32 cellular contexts compared by ENCODE assay signal in genomic region chr2:207881902-207882301, GRCh38.
A peak's percentile ranks its signal among the peaks of the same experiment; 100 is the strongest.
DNase-seq lines count a peak whose midpoint lies in the region; ATAC-seq and TF ChIP-seq lines count a peak whose summit lies in the region.
"Had no signal": no experiment of that assay in that cellular context is flagged by ENCODE, and none has a peak within 500 bp of the region (broad histone marks: within the 10 kb centered on the region; RNA-seq: fewer than 3 reads in every experiment).

No MANE protein-coding gene starts in this region.

- no peaks in the 10 kb centered on the region for H3K9me3 Mint-ChIP-seq in nephron progenitor cell
- H3K9me3 Mint-ChIP-seq: activated naive CD4-positive, alpha-beta T cell treated with anti-CD3 and anti-CD28 coated beads, Interleukin-2, amount 10 ng/mL, durations not matched to agents 7 days and 5 days; activated T-helper 17 cell treated with anti-CD3 and anti-CD28 coated beads, Interleukin-2, amount 50 U/mL, for 72 hours; CD4-positive, alpha-beta T cell; mesothelial cell of epicardium had no signal

- POLR2A ChIA-PET in SK-N-SH (lab: Yijun Ruan, JAX) = no interaction called here

- H3K27me3 ChIP-seq in SK-N-SH (ENCODE audit: insufficient read depth) (no peaks in the 10 kb centered on the region), subcutaneous abdominal adipose tissue (ENCODE audit: control insufficient read depth in 5 of 5, insufficient read depth in 4 of 5, low read length in 5 of 5) (no peaks in the 10 kb centered on the region)
- H3K27me3 ChIP-seq: gastroesophageal sphincter, hepatocyte, suprapubic skin had no signal

- H3K36me3 ChIP-seq in SK-N-SH (replicated peaks in 1 of 2; ENCODE audit: control insufficient read depth in 1 of 2, insufficient read depth in 2 of 2, low read length in 1 of 2) (peaks cover 0 to 3% of the 10 kb centered on the region in 2 experiments), subcutaneous abdominal adipose tissue (ENCODE audit: control insufficient read depth in 5 of 5, insufficient read depth in 5 of 5, low read length in 5 of 5) (no peaks in the 10 kb centered on the region)
- H3K36me3 ChIP-seq: gastroesophageal sphincter, prostate gland, suprapubic skin had no signal

- H3K4me1 ChIP-seq in SK-N-SH (ENCODE audit: control insufficient read depth in 1 of 2, insufficient read depth in 2 of 2, low read depth in 1 of 2, low read length in 1 of 2) (peaks cover 0 to 8% of the 10 kb centered on the region in 2 experiments; a peak in 3 of 4 replicates), subcutaneous abdominal adipose tissue (ENCODE audit: control insufficient read depth in 5 of 5, insufficient read depth in 5 of 5, low read length in 5 of 5) (peaks cover 0 to 50% (median 24%) of the 10 kb centered on the region in 5 donors)
- H3K4me1 ChIP-seq: prostate gland, suprapubic skin had no signal

- peaks cover 4% of the 10 kb centered on the region for H3F3A ChIP-seq in SK-N-SH (replicated peaks; ENCODE audit: insufficient read depth)

- no peak for TF ChIP-seq EP300 in SK-N-SH (IDR thresholded peaks at IDR 0.05; ENCODE audit: borderline replicate concordance in 1 of 2, low read depth in 1 of 2, low read length in 1 of 2)

- no peak overlapping the region for H3K27ac Mint-ChIP-seq in nephron progenitor cell
- H3K27ac Mint-ChIP-seq: activated CD8-positive, alpha-beta T cell treated with anti-CD3 and anti-CD28 coated beads, Interleukin-2, amount 10 ng/mL, durations not matched to agents 7 days and 5 days; activated naive CD4-positive, alpha-beta T cell treated with anti-CD3 and anti-CD28 coated beads, Interleukin-2, amount 10 ng/mL, durations not matched to agents 7 days and 5 days; activated T-helper 17 cell treated with anti-CD3 and anti-CD28 coated beads, Interleukin-2, amount 50 U/mL, for 72 hours; CD4-positive, alpha-beta T cell; mesothelial cell of epicardium; naive thymus-derived CD4-positive, alpha-beta T cell had no signal

- H3K9me2 ChIP-seq in SK-N-SH = no peaks in the 10 kb centered on the region

- H3K4me3 ChIP-seq in SK-N-SH (ENCODE audit: low read depth in 2 of 2, low read length in 1 of 2) (no peak overlapping the region), fibroblast of the aortic adventitia (ENCODE audit: low read depth, low read length) (no peak overlapping the region), subcutaneous abdominal adipose tissue (ENCODE audit: low read depth in 1 of 5, low read length in 5 of 5) (no peak overlapping the region)
- H3K4me3 ChIP-seq: gastroesophageal sphincter, hepatocyte, prostate gland, suprapubic skin had no signal

- no peaks in the 10 kb centered on the region for H3K36me3 Mint-ChIP-seq in nephron progenitor cell (ENCODE audit: low read depth)
- H3K36me3 Mint-ChIP-seq: activated naive CD4-positive, alpha-beta T cell treated with anti-CD3 and anti-CD28 coated beads, Interleukin-2, amount 10 ng/mL, durations not matched to agents 7 days and 5 days had no signal

- no peak overlapping the region for H3K4me3 Mint-ChIP-seq in nephron progenitor cell
- H3K4me3 Mint-ChIP-seq: activated CD8-positive, alpha-beta T cell treated with anti-CD3 and anti-CD28 coated beads, Interleukin-2, amount 10 ng/mL, durations not matched to agents 7 days and 5 days; activated naive CD4-positive, alpha-beta T cell treated with anti-CD3 and anti-CD28 coated beads, Interleukin-2, amount 10 ng/mL, durations not matched to agents 7 days and 5 days; activated T-helper 17 cell treated with anti-CD3 and anti-CD28 coated beads, Interleukin-2, amount 50 U/mL, for 72 hours; CD4-positive, alpha-beta T cell; mesothelial cell of epicardium; naive thymus-derived CD4-positive, alpha-beta T cell had no signal

- CTCF ChIA-PET in SK-N-SH (lab: Yijun Ruan, JAX) = interaction anchor here (1.5 kb wide), 1 partner anchor 11 kb away, joined by 3 read pairs; no protein-coding TSS in a partner anchor

- TF ChIP-seq CTCF in SK-N-SH (IDR thresholded peaks at IDR 0.05) (no peak), fibroblast of the aortic adventitia (IDR thresholded peaks at IDR 0.05; ENCODE audit: insufficient read depth, low read length) (no peak), nephron progenitor cell (IDR thresholded peaks at IDR 0.05) (no peak)

- no peak overlapping the region for H3K4me2 ChIP-seq in SK-N-SH
- H3K4me2 ChIP-seq: hepatocyte had no signal

- H3K9ac ChIP-seq in SK-N-SH = no peak overlapping the region
- peak overlapping the region in 1 of 5 donors; percentile 43 for H3K9ac ChIP-seq in subcutaneous abdominal adipose tissue (ENCODE audit: low read length in 5 of 5)

- H3K27me3 Mint-ChIP-seq in nephron progenitor cell (ENCODE audit: low read depth, poor library complexity) = peaks cover 2% of the 10 kb centered on the region
- H3K27me3 Mint-ChIP-seq: activated naive CD4-positive, alpha-beta T cell treated with anti-CD3 and anti-CD28 coated beads, Interleukin-2, amount 10 ng/mL, durations not matched to agents 7 days and 5 days; activated T-helper 17 cell treated with anti-CD3 and anti-CD28 coated beads, Interleukin-2, amount 50 U/mL, for 72 hours; CD4-positive, alpha-beta T cell; naive thymus-derived CD4-positive, alpha-beta T cell had no signal

- H3K9me3 ChIP-seq in SK-N-SH (no peaks in the 10 kb centered on the region), subcutaneous abdominal adipose tissue (ENCODE audit: control insufficient read depth in 5 of 5, low read length in 5 of 5) (no peaks in the 10 kb centered on the region)
- H3K9me3 ChIP-seq: gastroesophageal sphincter, prostate gland, suprapubic skin had no signal

- H2AFZ ChIP-seq in SK-N-SH (ENCODE audit: low read depth) = no peak overlapping the region
- H2AFZ ChIP-seq: hepatocyte had no signal

- H3K79me2 ChIP-seq in SK-N-SH (ENCODE audit: insufficient read depth) = no peaks in the 10 kb centered on the region
- H3K79me2 ChIP-seq: hepatocyte had no signal

- no peak overlapping the region; a peak in 1 of 4 replicates for H3K27ac ChIP-seq in SK-N-SH (ENCODE audit: low read depth in 2 of 2, low read length in 1 of 2)
- peak overlapping the region; percentile 81 for H3K27ac ChIP-seq in subcutaneous abdominal adipose tissue (ENCODE audit: low read depth, low read length)
- H3K27ac ChIP-seq: 22Rv1, gastroesophageal sphincter, hepatocyte, prostate gland, suprapubic skin had no signal

- peak; percentile 23 for ATAC-seq in SK-N-SH treated with all-trans-retinoic acid at 6 μM for 48 hours
- ATAC-seq: activated CD8-positive, alpha-beta T cell treated with anti-CD3 and anti-CD28 coated beads, Interleukin-2, amount 10 ng/mL, durations not matched to agents 7 days and 5 days; activated T-helper 17 cell treated with anti-CD3 and anti-CD28 coated beads, Interleukin-2, amount 50 U/mL, for 72 hours; esophagus mucosa; gastroesophageal sphincter; naive thymus-derived CD4-positive, alpha-beta T cell; PC-3 had no signal

- DNase-seq in SK-N-SH (no peak), astrocyte of the hippocampus (ENCODE audit: low read depth, low spot score) (peak; percentile 90), fibroblast of the aortic adventitia (ENCODE audit: low read depth) (peak; percentile 14), nephron progenitor cell (no peak), NCI-H1436 treated with DMSO at 0.1 percent for 48 hours (lab: John Stamatoyannopoulos, UW) (no peak), HuH-7 (ENCODE audit: low spot score) (no peak)
- DNase-seq: activated CD8-positive, alpha-beta T cell treated with anti-CD3 and anti-CD28 coated beads, Interleukin-2, amount 10 ng/mL, durations not matched to agents 7 days and 5 days; activated naive CD4-positive, alpha-beta T cell treated with anti-CD3 and anti-CD28 coated beads, Interleukin-2, amount 10 ng/mL, durations not matched to agents 7 days and 5 days; amygdala; CD4-positive, alpha-beta T cell; H7; KG1; kidney glomerular epithelial cell; MM.1S; naive thymus-derived CD4-positive, alpha-beta T cell; NCI-H2081; NCI-H226; NCI-H69; nucleus accumbens; PC-3; stimulated activated CD4-positive, alpha-beta T cell treated with anti-CD3 and anti-CD28 coated beads, Interleukin-15, amount 100 ng/mL, for 24 hours; stimulated activated CD4-positive, alpha-beta T cell treated with anti-CD3 and anti-CD28 coated beads, Interleukin-4, amount 100 ng/mL, for 4 hours had no signal

- TF ChIP-seq RAD21 in SK-N-SH (IDR thresholded peaks at IDR 0.05; ENCODE audit: low read length) = no peak

- H3K4me1 Mint-ChIP-seq in nephron progenitor cell = no peaks in the 10 kb centered on the region
- H3K4me1 Mint-ChIP-seq: activated naive CD4-positive, alpha-beta T cell treated with anti-CD3 and anti-CD28 coated beads, Interleukin-2, amount 10 ng/mL, durations not matched to agents 7 days and 5 days; activated T-helper 17 cell treated with anti-CD3 and anti-CD28 coated beads, Interleukin-2, amount 50 U/mL, for 72 hours; mesothelial cell of epicardium had no signal

- no peaks in the 10 kb centered on the region for H4K20me1 ChIP-seq in SK-N-SH (ENCODE audit: insufficient read depth)

TF ChIP-seq in SK-N-SH, 30 proteins besides CTCF, POLR2A, EP300 and RAD21 (continues in another document):
- TF ChIP-seq POLR2AphosphoS5 (IDR thresholded peaks at IDR 0.05; ENCODE audit: low read depth, low read length) (no peak), TAF1 (IDR thresholded peaks at IDR 0.05; ENCODE audit: borderline replicate concordance, low read depth, low read length) (no peak), GATA2 (CRISPR knock-in tag; IDR thresholded peaks at IDR 0.05) (no peak), ZBTB33 (IDR thresholded peaks at IDR 0.05; ENCODE audit: borderline replicate concordance, low read depth) (no peak), TEAD4 (IDR thresholded peaks at IDR 0.05; ENCODE audit: borderline replicate concordance, insufficient read depth) (no peak), TCF12 (IDR thresholded peaks at IDR 0.05) (no peak), RFX5 (IDR thresholded peaks at IDR 0.05; ENCODE audit: low read length) (no peak), CHD2 (IDR thresholded peaks at IDR 0.05; ENCODE audit: low read length, partially characterized antibody) (no peak)

Comparison
In these comparisons a context has a peak if more than half of its experiments do, and no peak if none do; other contexts are left out.
1. DNase-seq: peak in astrocyte of the hippocampus (single experiment) and fibroblast of the aortic adventitia (single experiment); none in SK-N-SH (single experiment), nephron progenitor cell (single experiment), NCI-H1436 treated with DMSO at 0.1 percent for 48 hours (single experiment) and HuH-7 (single experiment).